ENCODE assay signal across 1 cellular context in genomic region chr22:21544436-21545322, GRCh38. TPM values are rescaled to one million over a fixed set of nuclear protein-coding genes. Genes with fewer than 3 reads are reported as not detected.
"Had no signal": no experiment of that assay in that cellular context is flagged by ENCODE, and none has a peak within 500 bp of the region (broad histone marks: within the 10 kb centered on the region; RNA-seq: fewer than 3 reads in every experiment).

No MANE protein-coding gene starts in this region.

RNA-seq across cellular contexts. Expression of gene RIMBP3C, which starts 6.6 kb away (rescaled TPM):
- total RNA-seq: ascending aorta had no signal
